ENCODE assay signal across 19 cellular contexts in genomic region chr1:54117815-54118563, GRCh38. TPM values are rescaled to one million over a fixed set of nuclear protein-coding genes. Genes with fewer than 3 reads are reported as not detected.
A peak's percentile ranks its signal among the peaks of the same experiment; 100 is the strongest.
DNase-seq lines count a peak whose midpoint lies in the region; ATAC-seq and TF ChIP-seq lines count a peak whose summit lies in the region.
"Had no signal": no experiment of that assay in that cellular context is flagged by ENCODE, and none has a peak within 500 bp of the region (broad histone marks: within the 10 kb centered on the region; RNA-seq: fewer than 3 reads in every experiment).

No MANE protein-coding gene starts in this region.

- no peaks in the 10 kb centered on the region for H3K36me3 Mint-ChIP-seq in chondrocyte (ENCODE audit: low read depth)

- intact Hi-C loops in left ventricle myocardium inferior (cut with micrococcal nuclease): no loop called here

- peaks cover 9% of the 10 kb centered on the region for H3K4me1 Mint-ChIP-seq in chondrocyte (ENCODE audit: low read depth)

- H3K27me3 ChIP-seq in left ventricle myocardium inferior (ENCODE audit: low read depth): peaks cover 4% of the 10 kb centered on the region
- H3K27me3 ChIP-seq: vagina had no signal

- DNase-seq in ACHN (peak; percentile 55), NCI-H226 (peak; percentile 31), chondrocyte (ENCODE audit: low spot score) (peak; percentile 24), NCI-H187 treated with DMSO at 0.1 percent for 48 hours (lab: John Stamatoyannopoulos, UW) (no peak), left ventricle myocardium inferior (no peak)
- DNase-seq: activated naive CD4-positive, alpha-beta T cell; AML-193; erythroblast; NCI-H1105 treated with DMSO at 0.1 percent for 48 hours; stimulated activated CD4-positive, alpha-beta T cell treated with anti-CD3 and anti-CD28 coated beads, Interleukin-1b, Interleukin-23, amount 100 ng/mL, for 48 hours had no signal

- H3K4me3 ChIP-seq in mesodermal cell (ENCODE audit: extremely low read depth, insufficient read depth, low read length, poor library complexity, severe bottlenecking) (no peak overlapping the region), left ventricle myocardium inferior (no peak overlapping the region)
- H3K4me3 ChIP-seq: vagina had no signal

- H3K36me3 ChIP-seq in mesodermal cell (ENCODE audit: control insufficient read depth, insufficient read depth, low read length): no peaks in the 10 kb centered on the region
- no peaks in the 10 kb centered on the region for H3K36me3 ChIP-seq in left ventricle myocardium inferior
- H3K36me3 ChIP-seq: vagina had no signal

- ATAC-seq in GM19351 (IDR thresholded peaks at IDR 0.05; ENCODE audit: unreplicated experiment) (no peak), GM21423 (IDR thresholded peaks at IDR 0.05; ENCODE audit: unreplicated experiment) (no peak)
- ATAC-seq: HepG2 had no signal

- in situ Hi-C loops in ACHN (cut with HindIII; ENCODE audit: low pct_ligation_motif_present, low pct_unique_long_range_greater_than_20kb, low sequenced_read_pairs): no loop called here

- peaks cover 3% of the 10 kb centered on the region for H3K27me3 Mint-ChIP-seq in chondrocyte (ENCODE audit: low read depth)

- H3K4me3 Mint-ChIP-seq in chondrocyte (ENCODE audit: unreplicated experiment): no peak overlapping the region
- H3K4me3 Mint-ChIP-seq: HFFc6 had no signal

- H3K9me3 ChIP-seq in mesodermal cell (ENCODE audit: control insufficient read depth, low read length) (no peaks in the 10 kb centered on the region), left ventricle myocardium inferior (replicated peaks) (no peaks in the 10 kb centered on the region)
- H3K9me3 ChIP-seq: vagina had no signal

- peak overlapping the region; percentile 69 for H3K27ac ChIP-seq in mesodermal cell (ENCODE audit: low read depth, low read length, severe bottlenecking)
- H3K27ac ChIP-seq in left ventricle myocardium inferior (replicated peaks): no peak overlapping the region
- H3K27ac ChIP-seq: vagina had no signal

- TF ChIP-seq CTCF in chondrocyte (IDR thresholded peaks at IDR 0.05) (no peak), left ventricle myocardium inferior (IDR thresholded peaks at IDR 0.05; ENCODE audit: borderline replicate concordance) (no peak)

- WGBS in mesodermal cell (ENCODE audit: insufficient coverage in 2 of 2), 2 experiments: 71% methylated on average over 10 of the region's 11 CpGs

- H3K27ac Mint-ChIP-seq in chondrocyte (ENCODE audit: unreplicated experiment): no peak overlapping the region
- H3K27ac Mint-ChIP-seq: HFFc6 had no signal

- no peaks in the 10 kb centered on the region for H3K9me3 Mint-ChIP-seq in chondrocyte (ENCODE audit: low read depth)
- H3K9me3 Mint-ChIP-seq: HFFc6 had no signal

- H3K4me1 ChIP-seq in mesodermal cell (ENCODE audit: control insufficient read depth, insufficient read depth, low read length, poor library complexity, severe bottlenecking): peaks cover 15% of the 10 kb centered on the region
- peaks cover 11% of the 10 kb centered on the region for H3K4me1 ChIP-seq in left ventricle myocardium inferior

RNA-seq across cellular contexts. Expression of gene CDCP2, which starts 34.8 kb away (rescaled TPM):
- not detected in 3 replicates for total RNA-seq in chondrocyte
- polyA plus RNA-seq in mesodermal cell (2013, experiment 1 of 2): 0.22 TPM
- polyA plus RNA-seq in mesodermal cell (2013, experiment 2 of 2): 0.10 TPM
- not detected for total RNA-seq in left ventricle myocardium inferior
- total RNA-seq: cardiac septum, G401, HepG2, HFFc6, SK-MEL-5, vagina had no signal
- polyA plus RNA-seq: HepG2 had no signal

Comparison
In these comparisons a context has a peak if more than half of its experiments do, and no peak if none do; other contexts are left out.
1. DNase-seq: peak in ACHN (single experiment), NCI-H226 (single experiment) and chondrocyte (single experiment); none in NCI-H187 treated with DMSO at 0.1 percent for 48 hours (single experiment) and left ventricle myocardium inferior (single experiment).